Comparison of ENCODE assay signal across 8 cellular contexts in the genomic region with DNA sequence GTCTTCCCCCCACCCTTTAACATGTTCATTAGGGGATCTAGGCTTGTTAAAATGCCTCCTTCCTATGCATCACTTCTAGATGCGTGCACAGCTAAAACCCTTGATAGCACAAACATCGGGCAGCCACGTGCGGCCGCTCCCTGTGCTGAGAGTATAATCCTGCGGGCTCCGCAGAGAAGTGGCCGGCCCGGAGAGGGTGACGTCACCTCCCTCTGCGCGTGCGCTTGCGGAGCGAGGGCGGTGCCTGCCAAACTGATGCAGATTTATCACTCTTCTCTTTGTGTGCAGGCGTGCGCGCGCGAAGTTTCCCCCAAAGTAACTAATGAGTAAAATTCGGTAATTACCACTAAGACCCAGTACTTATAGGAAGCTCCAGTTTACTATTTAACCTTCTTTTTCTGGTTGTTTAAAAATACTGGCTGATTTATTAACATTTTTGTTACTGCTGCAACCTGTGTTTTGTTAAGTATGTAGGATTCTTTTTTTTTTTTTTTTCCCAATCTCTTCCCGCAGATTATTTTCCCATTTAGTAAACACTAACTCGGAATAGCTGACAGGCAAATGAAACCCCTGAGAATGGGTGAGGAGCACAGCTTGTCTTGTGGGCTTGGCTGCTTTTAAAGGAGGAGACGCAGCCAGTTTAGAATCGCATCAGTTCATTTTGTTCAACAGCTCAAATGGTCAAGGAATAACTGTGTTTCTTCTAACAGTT.
DNase-seq lines count a peak whose midpoint lies in the region; ATAC-seq and TF ChIP-seq lines count a peak whose summit lies in the region.

No MANE protein-coding gene starts in this region.

- no peak for TF ChIP-seq CTCF in CD8-positive, alpha-beta T cell (IDR thresholded peaks at IDR 0.05)

- no peak overlapping the region for H3K27ac ChIP-seq in CD8-positive, alpha-beta T cell (ENCODE audit: low read depth, low read length)
- H3K27ac ChIP-seq in effector memory CD4-positive, alpha-beta T cell (ENCODE audit: insufficient read depth, low read length, poor library complexity, severe bottlenecking): no peak overlapping the region
- peak overlapping the region; percentile 99 for H3K27ac ChIP-seq in mesodermal cell (ENCODE audit: low read depth, low read length, severe bottlenecking)

- H3K27me3 Mint-ChIP-seq in CD8-positive, alpha-beta T cell (ENCODE audit: low read depth): peaks cover 22% of the 10 kb centered on the region

- peaks cover 7% of the 10 kb centered on the region for H3K4me1 Mint-ChIP-seq in CD8-positive, alpha-beta T cell (ENCODE audit: low read depth)

- no peaks in the 10 kb centered on the region for H3K9me3 Mint-ChIP-seq in CD8-positive, alpha-beta T cell

- WGBS in mesodermal cell (ENCODE audit: insufficient coverage in 2 of 2), 2 experiments: 2 to 15% methylated on average over 11 to 14 of the region's 26 CpGs

- CTCF ChIA-PET in CD8-positive, alpha-beta T cell (lab: Charles Lee): interaction anchor here (0.8 kb wide), 1 partner anchor 15 kb away, joined by 3 read pairs; no protein-coding TSS in a partner anchor

- H3K36me3 ChIP-seq in CD8-positive, alpha-beta T cell (ENCODE audit: insufficient read depth, low read length): no peaks in the 10 kb centered on the region
- H3K36me3 ChIP-seq in effector memory CD4-positive, alpha-beta T cell (ENCODE audit: control insufficient read depth, insufficient read depth, low read length): no peaks in the 10 kb centered on the region
- H3K36me3 ChIP-seq in mesodermal cell (ENCODE audit: control insufficient read depth, insufficient read depth, low read length): no peaks in the 10 kb centered on the region

- H3K4me3 Mint-ChIP-seq in CD8-positive, alpha-beta T cell: peak overlapping the region; percentile 62

- H3K27me3 ChIP-seq in CD8-positive, alpha-beta T cell (ENCODE audit: insufficient read depth, low read length): no peaks in the 10 kb centered on the region
- peaks cover 8% of the 10 kb centered on the region for H3K27me3 ChIP-seq in effector memory CD4-positive, alpha-beta T cell (replicated peaks; ENCODE audit: control insufficient read depth, insufficient read depth, low read length, poor library complexity, severe bottlenecking)

- DNase-seq in CD8-positive, alpha-beta T cell: peak; percentile 16 to 73 (median 66)
- peak; percentile 93 for DNase-seq in NCI-H526 treated with DMSO at 0.1 percent for 48 hours (lab: John Stamatoyannopoulos, UW)
- DNase-seq in activated CD8-positive, alpha-beta memory T cell treated with anti-CD3 and anti-CD28 coated beads for 4 hours (ENCODE audit: low read depth in 2 of 2): peak; percentile 51 to 58
- DNase-seq in effector memory CD4-positive, alpha-beta T cell: peak in 2 of 3 donors; percentile 30 to 32
- DNase-seq in stimulated activated CD8-positive, alpha-beta memory T cell treated with anti-CD3 and anti-CD28 coated beads, Interleukin-2, amount 100 ng/mL, for 1 hour (ENCODE audit: low read depth in 2 of 2): peak; percentile 46 to 48

- H3K4me3 ChIP-seq in CD8-positive, alpha-beta T cell (ENCODE audit: low read depth, low read length): peak overlapping the region; percentile 31
- H3K4me3 ChIP-seq in effector memory CD4-positive, alpha-beta T cell (ENCODE audit: insufficient read depth, low read depth, low read length, poor library complexity, severe bottlenecking): no peak overlapping the region
- H3K4me3 ChIP-seq in mesodermal cell (ENCODE audit: extremely low read depth, insufficient read depth, low read length, poor library complexity, severe bottlenecking): no peak overlapping the region

- H3K36me3 Mint-ChIP-seq in CD8-positive, alpha-beta T cell: no peaks in the 10 kb centered on the region

- no peak overlapping the region for H3K27ac Mint-ChIP-seq in CD8-positive, alpha-beta T cell

- POLR2A ChIA-PET in CD8-positive, alpha-beta T cell (lab: Charles Lee): no interaction called here

- peak; percentile 97 for ATAC-seq in CD8-positive, alpha-beta T cell
- ATAC-seq in GM19397 (IDR thresholded peaks at IDR 0.05; ENCODE audit: unreplicated experiment) (peak; percentile 75), HG03520 (IDR thresholded peaks at IDR 0.05; ENCODE audit: unreplicated experiment) (peak; percentile 85)

- intact Hi-C loops in CD8-positive, alpha-beta T cell (cut with DNase I, micrococcal nuclease): loop anchor here in 1 of 2 experiments (5.0 kb wide), 1 partner anchor 122 kb away; a partner anchor contains a TSS

- H3K9me3 ChIP-seq in CD8-positive, alpha-beta T cell (ENCODE audit: low read length): no peaks in the 10 kb centered on the region
- H3K9me3 ChIP-seq in effector memory CD4-positive, alpha-beta T cell (ENCODE audit: control insufficient read depth, low read length): no peaks in the 10 kb centered on the region
- no peaks in the 10 kb centered on the region for H3K9me3 ChIP-seq in mesodermal cell (ENCODE audit: control insufficient read depth, low read length)

- H3K4me1 ChIP-seq in CD8-positive, alpha-beta T cell (ENCODE audit: insufficient read depth, low read length): peaks cover 6% of the 10 kb centered on the region
- no peaks in the 10 kb centered on the region for H3K4me1 ChIP-seq in effector memory CD4-positive, alpha-beta T cell (ENCODE audit: control insufficient read depth, insufficient read depth, low read length, poor library complexity, severe bottlenecking)
- H3K4me1 ChIP-seq in mesodermal cell (ENCODE audit: control insufficient read depth, insufficient read depth, low read length, poor library complexity, severe bottlenecking): peaks cover 77% of the 10 kb centered on the region

Comparison
In these comparisons a context has a peak if more than half of its experiments do, and no peak if none do; other contexts are left out.
1. DNase-seq: peak in every context shown above with its lines; median percentile 93 in NCI-H526 treated with DMSO at 0.1 percent for 48 hours; 66 in CD8-positive, alpha-beta T cell; 54 in activated CD8-positive, alpha-beta memory T cell treated with anti-CD3 and anti-CD28 coated beads for 4 hours; 47 in stimulated activated CD8-positive, alpha-beta memory T cell treated with anti-CD3 and anti-CD28 coated beads, Interleukin-2, amount 100 ng/mL, for 1 hour; 31 in effector memory CD4-positive, alpha-beta T cell.